ENCODE assay signal across 12 cellular contexts in genomic region chr7:92614586-92615237, GRCh38. TPM values are rescaled to one million over a fixed set of nuclear protein-coding genes. Genes with fewer than 3 reads are reported as not detected.
DNase-seq lines count a peak whose midpoint lies in the region; ATAC-seq, FAIRE-seq and TF ChIP-seq lines count a peak whose summit lies in the region.
"Had no signal": no experiment of that assay in that cellular context is flagged by ENCODE, and none has a peak within 500 bp of the region (broad histone marks: within the 10 kb centered on the region; RNA-seq: fewer than 3 reads in every experiment).

No MANE protein-coding gene starts in this region.

- 73 to 74% methylated on average over 7 of the region's 7 CpGs for WGBS in pancreas, 2 donors

- H3K27me3 ChIP-seq in pancreas: no peaks in the 10 kb centered on the region
- no peaks in the 10 kb centered on the region for H3K27me3 ChIP-seq in Peyer's patch
- H3K27me3 ChIP-seq: gastrocnemius medialis had no signal

- no peaks in the 10 kb centered on the region for H3K9me3 Mint-ChIP-seq in stimulated activated naive CD8-positive, alpha-beta T cell treated with anti-CD3 and anti-CD28 coated beads, Interleukin-15, amount 100 ng/mL, for 72 hours

- no peaks in the 10 kb centered on the region for H3K9me3 ChIP-seq in pancreas
- H3K9me3 ChIP-seq in Peyer's patch: no peaks in the 10 kb centered on the region
- H3K9me3 ChIP-seq: gastrocnemius medialis had no signal

- ATAC-seq in pancreas (peak in 3 of 4 donors; percentile 54 to 65 (median 59)), HG02571 (IDR thresholded peaks at IDR 0.05; ENCODE audit: unreplicated experiment) (no peak)
- ATAC-seq in stimulated activated naive CD8-positive, alpha-beta T cell treated with anti-CD3 and anti-CD28 coated beads, Interleukin-15, amount 100 ng/mL, for 72 hours: no peak
- ATAC-seq: activated CD8-positive, alpha-beta T cell treated with anti-CD3 and anti-CD28 coated beads, Interleukin-2, amount 10 ng/mL, durations not matched to agents 7 days and 5 days; gastrocnemius medialis had no signal

- FAIRE-seq in pancreas (lab: Jason Lieb, UNC): no peak
- FAIRE-seq: small intestine had no signal

- intact Hi-C loops in pancreas (cut with DNase I): no loop called here

- H3K4me1 Mint-ChIP-seq in stimulated activated naive CD8-positive, alpha-beta T cell treated with anti-CD3 and anti-CD28 coated beads, Interleukin-15, amount 100 ng/mL, for 72 hours: peaks cover 10% of the 10 kb centered on the region

- peak overlapping the region in 1 of 2 donors; percentile 61 for H3K27ac Mint-ChIP-seq in stimulated activated naive CD8-positive, alpha-beta T cell treated with anti-CD3 and anti-CD28 coated beads, Interleukin-15, amount 100 ng/mL, for 72 hours
- H3K27ac Mint-ChIP-seq: activated CD8-positive, alpha-beta T cell treated with anti-CD3 and anti-CD28 coated beads, Interleukin-2, amount 10 ng/mL, durations not matched to agents 7 days and 5 days had no signal

- no peak for TF ChIP-seq POLR2A in Peyer's patch (IDR thresholded peaks at IDR 0.05)

- peak in 2 of 3 experiments; percentile 14 to 64 for DNase-seq in NCI-H1417 (lab: John Stamatoyannopoulos, UW)
- no peak for DNase-seq in NCI-H1417 treated with DMSO at 0.1 percent for 48 hours (lab: John Stamatoyannopoulos, UW)
- DNase-seq in SHP77 treated with DMSO at 0.1 percent for 48 hours (lab: John Stamatoyannopoulos, UW): peak; percentile 26
- peak; percentile 59 for DNase-seq in fibroblast of pulmonary artery (ENCODE audit: low read depth)
- no peak for DNase-seq in pancreas
- DNase-seq in stimulated activated naive CD8-positive, alpha-beta T cell treated with anti-CD3 and anti-CD28 coated beads, Interleukin-15, amount 100 ng/mL, for 72 hours: no peak
- DNase-seq in Peyer's patch: no peak
- DNase-seq: activated CD8-positive, alpha-beta T cell treated with anti-CD3 and anti-CD28 coated beads, Interleukin-2, amount 10 ng/mL, durations not matched to agents 7 days and 5 days; gastrocnemius medialis; NCI-H446; small intestine had no signal

- H3K36me3 ChIP-seq in pancreas: peaks cover 0 to 3% (median 0%) of the 10 kb centered on the region in 3 donors
- H3K36me3 ChIP-seq in Peyer's patch: peaks cover 0 to 21% (median 0%) of the 10 kb centered on the region in 3 donors
- H3K36me3 ChIP-seq: gastrocnemius medialis had no signal

- H3K27ac ChIP-seq in pancreas: no peak overlapping the region
- H3K27ac ChIP-seq in Peyer's patch: no peak overlapping the region
- H3K27ac ChIP-seq: gastrocnemius medialis had no signal

- H3K4me3 Mint-ChIP-seq in stimulated activated naive CD8-positive, alpha-beta T cell treated with anti-CD3 and anti-CD28 coated beads, Interleukin-15, amount 100 ng/mL, for 72 hours: no peak overlapping the region
- H3K4me3 Mint-ChIP-seq: activated CD8-positive, alpha-beta T cell treated with anti-CD3 and anti-CD28 coated beads, Interleukin-2, amount 10 ng/mL, durations not matched to agents 7 days and 5 days had no signal

- no peak for TF ChIP-seq CTCF in fibroblast of pulmonary artery (IDR thresholded peaks at IDR 0.05; ENCODE audit: low read length, missing control alignments)
- TF ChIP-seq CTCF in pancreas (IDR thresholded peaks at IDR 0.05): no peak
- no peak for TF ChIP-seq CTCF in Peyer's patch (IDR thresholded peaks at IDR 0.05)

- H3K4me1 ChIP-seq in pancreas (no peaks in the 10 kb centered on the region), Peyer's patch (peaks cover 0 to 10% (median 0%) of the 10 kb centered on the region in 4 donors)
- H3K4me1 ChIP-seq: gastrocnemius medialis had no signal

- H3K4me3 ChIP-seq in fibroblast of pulmonary artery (replicated peaks; ENCODE audit: low read depth, low read length): no peak overlapping the region
- no peak overlapping the region for H3K4me3 ChIP-seq in pancreas
- no peak overlapping the region for H3K4me3 ChIP-seq in Peyer's patch
- H3K4me3 ChIP-seq: gastrocnemius medialis had no signal

- H3K27me3 Mint-ChIP-seq in stimulated activated naive CD8-positive, alpha-beta T cell treated with anti-CD3 and anti-CD28 coated beads, Interleukin-15, amount 100 ng/mL, for 72 hours: no peaks in the 10 kb centered on the region

RNA-seq across cellular contexts. Expression of gene FAM133B, which starts 24.5 kb away (rescaled TPM):
- total RNA-seq in pancreas: 10 to 100 TPM in 4 of 6 donors, 1 to 10 TPM in 2; 8.0 to 12.1 (median 10.4) TPM
- polyA plus RNA-seq in pancreas: 10 to 100 TPM; 16.1 to 21.6 TPM
- total RNA-seq in Peyer's patch: 10 to 100 TPM; 19.9 to 47.0 (median 25.1) TPM

Comparison
In these comparisons a context has a peak if more than half of its experiments do, and no peak if none do; other contexts are left out.
1. DNase-seq: peak in NCI-H1417 (2 of 3), SHP77 treated with DMSO at 0.1 percent for 48 hours (single experiment) and fibroblast of pulmonary artery (single experiment); none in NCI-H1417 treated with DMSO at 0.1 percent for 48 hours (single experiment), pancreas (0 of 6), stimulated activated naive CD8-positive, alpha-beta T cell treated with anti-CD3 and anti-CD28 coated beads, Interleukin-15, amount 100 ng/mL, for 72 hours (0 of 2) and Peyer's patch (0 of 3).
2. ATAC-seq: peak in pancreas (3 of 4); none in HG02571 (single experiment) and stimulated activated naive CD8-positive, alpha-beta T cell treated with anti-CD3 and anti-CD28 coated beads, Interleukin-15, amount 100 ng/mL, for 72 hours (single experiment).